Comparison of ENCODE assay signal across 18 cellular contexts in genomic region chr2:46717733-46718121, GRCh38. TPM values are rescaled to one million over a fixed set of nuclear protein-coding genes. Genes with fewer than 3 reads are reported as not detected.
DNase-seq lines count a peak whose midpoint lies in the region; ATAC-seq, FAIRE-seq and TF ChIP-seq lines count a peak whose summit lies in the region.
"Had no signal": no experiment of that assay in that cellular context is flagged by ENCODE, and none has a peak within 500 bp of the region (broad histone marks: within the 10 kb centered on the region; RNA-seq: fewer than 3 reads in every experiment).

No MANE protein-coding gene starts in this region.

- no TSS peak for BruUV-seq in Calu3 (replicated peaks; lab: Mats Ljungman, UMichigan)

- H3K4me2 ChIP-seq in skeletal muscle satellite cell (ENCODE audit: low read length), result peak overlapping the region; percentile 58
- H3K4me2 ChIP-seq: hepatocyte had no signal

- peak overlapping the region; percentile 55 for H3K27ac ChIP-seq in SJSA1
- H3K27ac ChIP-seq: hepatocyte had no signal

- no peak for TF ChIP-seq CTCF in Calu3 (IDR thresholded peaks at IDR 0.05; ENCODE audit: unreplicated experiment)

- H3K27me3 Mint-ChIP-seq in natural killer cell treated with Interleukin-12 subunit alpha and Interleukin-12 subunit beta and Interleukin-15 and Interleukin-18, amount 100 ng/mL, for 72 hours, result no peaks in the 10 kb centered on the region
- no peaks in the 10 kb centered on the region for H3K27me3 Mint-ChIP-seq in Calu3 (ENCODE audit: unreplicated experiment)
- H3K27me3 Mint-ChIP-seq: CD4-positive, CD25-positive, alpha-beta regulatory T cell; effector memory CD8-positive, alpha-beta T cell; stimulated activated memory B cell treated with anti-CD40 and anti-IgM and Interleukin-4, amounts not matched to agents 10 μg/mL and 1 μg/mL and 100 μg/mL, for 72 hours had no signal

- H3K9me3 ChIP-seq in SJSA1 (replicated peaks) (peaks cover 3% of the 10 kb centered on the region), skeletal muscle satellite cell (replicated peaks; ENCODE audit: low read length) (no peaks in the 10 kb centered on the region)

- peaks cover 27% of the 10 kb centered on the region for H3K36me3 Mint-ChIP-seq in natural killer cell treated with Interleukin-12 subunit alpha and Interleukin-12 subunit beta and Interleukin-15 and Interleukin-18, amount 100 ng/mL, for 72 hours
- H3K36me3 Mint-ChIP-seq in Calu3 (ENCODE audit: insufficient read depth, unreplicated experiment), result no peaks in the 10 kb centered on the region

- H3K4me1 ChIP-seq in SJSA1 (replicated peaks), result peaks cover 38% of the 10 kb centered on the region
- peaks cover 56% of the 10 kb centered on the region for H3K4me1 ChIP-seq in skeletal muscle satellite cell (ENCODE audit: control insufficient read depth, insufficient read depth, low read length)

- no peak for FAIRE-seq in urothelium cell line (lab: Jason Lieb, UNC)

- H3K36me3 ChIP-seq in SJSA1 (0 out of 2 replicates have a peak, but pooled peaks cover 8% of the 10 kb centered on the region), skeletal muscle satellite cell (ENCODE audit: insufficient read depth, low read length) (peaks cover 7% of the 10 kb centered on the region)

- no peak for ATAC-seq in natural killer cell treated with Interleukin-12 subunit alpha and Interleukin-12 subunit beta and Interleukin-15 and Interleukin-18, amount 100 ng/mL, for 72 hours
- ATAC-seq: effector memory CD8-positive, alpha-beta T cell; stimulated activated memory B cell treated with anti-CD40 and anti-IgM and Interleukin-4, amounts not matched to agents 10 μg/mL and 1 μg/mL and 100 μg/mL, for 72 hours had no signal

- CTCF ChIA-PET in Calu3 (lab: Charles Lee), result interaction anchor here (0.9 kb wide), 1 partner anchor 149 kb away, joined by 3 read pairs; no protein-coding TSS in a partner anchor

- DNase-seq in EH (ENCODE audit: low read depth) (peak; percentile 51), SJSA1 (ENCODE audit: low read depth in 1 of 2, low spot score in 2 of 2) (peak in 1 of 2 experiments; percentile 48), fibroblast of gingiva (ENCODE audit: low read depth) (peak; percentile 29), CD1c-positive myeloid dendritic cell (ENCODE audit: extremely low spot score) (no peak), urothelium cell line (ENCODE audit: low spot score) (no peak), Calu3 (no peak)
- no peak for DNase-seq in natural killer cell treated with Interleukin-12 subunit alpha and Interleukin-12 subunit beta and Interleukin-15 and Interleukin-18, amount 100 ng/mL, for 72 hours (ENCODE audit: low spot score)
- DNase-seq: amniotic stem cell; CD4-positive, CD25-positive, alpha-beta regulatory T cell; effector memory CD8-positive, alpha-beta T cell; NCI-H146; NCI-H748 treated with DMSO at 0.1 percent for 48 hours; occipital lobe; stimulated activated CD4-positive, alpha-beta T cell treated with anti-CD3 and anti-CD28 coated beads, Interleukin-2, amount 100 ng/mL, for 24 hours had no signal

- peak overlapping the region; percentile 9 for H3K4me3 ChIP-seq in SJSA1
- H3K4me3 ChIP-seq in skeletal muscle satellite cell (ENCODE audit: low read length), result peak overlapping the region; percentile 27
- H3K4me3 ChIP-seq: hepatocyte, lung had no signal

- H3K9ac ChIP-seq in skeletal muscle satellite cell (ENCODE audit: low read depth, low read length), result no peak overlapping the region

- peaks cover 11% of the 10 kb centered on the region for H3K9me3 Mint-ChIP-seq in natural killer cell treated with Interleukin-12 subunit alpha and Interleukin-12 subunit beta and Interleukin-15 and Interleukin-18, amount 100 ng/mL, for 72 hours
- peaks cover 15% of the 10 kb centered on the region for H3K9me3 Mint-ChIP-seq in Calu3 (ENCODE audit: low read depth, unreplicated experiment)

- H3K27me3 ChIP-seq in SJSA1 (replicated peaks), result no peaks in the 10 kb centered on the region
- no peaks in the 10 kb centered on the region for H3K27me3 ChIP-seq in skeletal muscle satellite cell (ENCODE audit: control insufficient read depth, insufficient read depth, low read length)
- H3K27me3 ChIP-seq: hepatocyte had no signal

- intact Hi-C loops in Calu3 (cut with micrococcal nuclease; ENCODE audit: unreplicated experiment), result no loop called here

- H3K27ac Mint-ChIP-seq in natural killer cell treated with Interleukin-12 subunit alpha and Interleukin-12 subunit beta and Interleukin-15 and Interleukin-18, amount 100 ng/mL, for 72 hours, result no peak overlapping the region
- H3K27ac Mint-ChIP-seq in Calu3 (ENCODE audit: unreplicated experiment), result no peak overlapping the region
- H3K27ac Mint-ChIP-seq: CD4-positive, CD25-positive, alpha-beta regulatory T cell; effector memory CD8-positive, alpha-beta T cell; stimulated activated memory B cell treated with anti-CD40 and anti-IgM and Interleukin-4, amounts not matched to agents 10 μg/mL and 1 μg/mL and 100 μg/mL, for 72 hours had no signal

- peaks cover 23 to 29% of the 10 kb centered on the region in 2 donors for H3K4me1 Mint-ChIP-seq in natural killer cell treated with Interleukin-12 subunit alpha and Interleukin-12 subunit beta and Interleukin-15 and Interleukin-18, amount 100 ng/mL, for 72 hours (ENCODE audit: low read depth in 2 of 2)
- H3K4me1 Mint-ChIP-seq in Calu3 (ENCODE audit: low read depth, unreplicated experiment), result peaks cover 34% of the 10 kb centered on the region

- H3K4me3 Mint-ChIP-seq in natural killer cell treated with Interleukin-12 subunit alpha and Interleukin-12 subunit beta and Interleukin-15 and Interleukin-18, amount 100 ng/mL, for 72 hours, result no peak overlapping the region
- H3K4me3 Mint-ChIP-seq in Calu3 (ENCODE audit: low read depth, unreplicated experiment), result no peak overlapping the region
- H3K4me3 Mint-ChIP-seq: CD4-positive, CD25-positive, alpha-beta regulatory T cell; effector memory CD8-positive, alpha-beta T cell; stimulated activated memory B cell treated with anti-CD40 and anti-IgM and Interleukin-4, amounts not matched to agents 10 μg/mL and 1 μg/mL and 100 μg/mL, for 72 hours had no signal

RNA-seq across cellular contexts. Expression of gene SOCS5, which starts 18.6 kb away (rescaled TPM):
- 31.6 and 33.6 TPM in 2 replicates for total RNA-seq in SJSA1 (2014; rRNA removed; shearing (Covaris generic))
- 43.6 and 52.2 TPM in 2 replicates for total RNA-seq in skeletal muscle satellite cell (2012; rRNA removed)
- 1 to 10 TPM; 7.5 to 9.0 TPM for total RNA-seq in natural killer cell treated with Interleukin-12 subunit alpha and Interleukin-12 subunit beta and Interleukin-15 and Interleukin-18, amount 100 ng/mL, for 72 hours
- 15.0 and 15.3 TPM in 2 replicates for total RNA-seq in Calu3 (2022)

Comparison
In these comparisons a context has a peak if more than half of its experiments do, and no peak if none do; other contexts are left out.
1. DNase-seq: peak in EH (single experiment) and fibroblast of gingiva (single experiment); none in natural killer cell treated with Interleukin-12 subunit alpha and Interleukin-12 subunit beta and Interleukin-15 and Interleukin-18, amount 100 ng/mL, for 72 hours (single experiment), CD1c-positive myeloid dendritic cell (single experiment), urothelium cell line (single experiment) and Calu3 (single experiment).